ENCODE assay signal across 14 cellular contexts in genomic region chr17:73476890-73477350, GRCh38.
DNase-seq lines count a peak whose midpoint lies in the region; ATAC-seq and TF ChIP-seq lines count a peak whose summit lies in the region.
"Had no signal": no experiment of that assay in that cellular context is flagged by ENCODE, and none has a peak within 500 bp of the region (broad histone marks: within the 10 kb centered on the region; RNA-seq: fewer than 3 reads in every experiment).

No MANE protein-coding gene starts in this region.

- H3K27ac Mint-ChIP-seq in activated CD4-positive, alpha-beta memory T cell treated with anti-CD3 and anti-CD28 coated beads for 36 hours: no peak overlapping the region
- no peak overlapping the region for H3K27ac Mint-ChIP-seq in activated CD4-positive, alpha-beta memory T cell treated with anti-CD3 and anti-CD28 coated beads, Interleukin-2, amount 10 ng/mL, durations not matched to agents 7 days and 5 days
- H3K27ac Mint-ChIP-seq in naive thymus-derived CD4-positive, alpha-beta T cell: no peak overlapping the region
- H3K27ac Mint-ChIP-seq: activated CD4-positive, alpha-beta T cell treated with anti-CD3 and anti-CD28 coated beads, Interleukin-2, amount 10 ng/mL, durations not matched to agents 24 days and 14 days; activated naive CD8-positive, alpha-beta T cell treated with anti-CD3 and anti-CD28 coated beads for 36 hours had no signal

- intact Hi-C loops in dorsolateral prefrontal cortex (cut with DNase I): no loop called here
- intact Hi-C loops in activated CD4-positive, alpha-beta memory T cell treated with anti-CD3 and anti-CD28 coated beads for 36 hours (cut with micrococcal nuclease): no loop called here
- intact Hi-C loops in naive thymus-derived CD4-positive, alpha-beta T cell (cut with micrococcal nuclease): no loop called here

- CTCF ChIA-PET in activated CD4-positive, alpha-beta memory T cell treated with anti-CD3 and anti-CD28 coated beads for 36 hours (lab: Charles Lee): no interaction called here
- CTCF ChIA-PET in activated CD4-positive, alpha-beta memory T cell treated with anti-CD3 and anti-CD28 coated beads, Interleukin-2, amount 10 ng/mL, durations not matched to agents 7 days and 5 days (lab: Charles Lee): no interaction called here
- CTCF ChIA-PET in naive thymus-derived CD4-positive, alpha-beta T cell (lab: Charles Lee): no interaction called here

- no peak for TF ChIP-seq CTCF in dorsolateral prefrontal cortex (IDR thresholded peaks at IDR 0.05 in 54 of 56, conservative IDR thresholded peaks at IDR 0.05 in 2 of 56; ENCODE audit: low read depth in 1 of 56, partially characterized antibody in 56 of 56)

- peak overlapping the region in 42 of 59 donors; percentile 3 to 54 (median 27) for H3K4me3 ChIP-seq in dorsolateral prefrontal cortex
- H3K4me3 ChIP-seq in naive thymus-derived CD4-positive, alpha-beta T cell (ENCODE audit: low read length): no peak overlapping the region
- H3K4me3 ChIP-seq: tibial nerve had no signal

- POLR2A ChIA-PET in activated CD4-positive, alpha-beta memory T cell treated with anti-CD3 and anti-CD28 coated beads for 36 hours (lab: Charles Lee): no interaction called here
- POLR2A ChIA-PET in activated CD4-positive, alpha-beta memory T cell treated with anti-CD3 and anti-CD28 coated beads, Interleukin-2, amount 10 ng/mL, durations not matched to agents 7 days and 5 days (lab: Charles Lee): no interaction called here
- POLR2A ChIA-PET in naive thymus-derived CD4-positive, alpha-beta T cell (lab: Charles Lee): no interaction called here

- no peaks in the 10 kb centered on the region for H3K36me3 ChIP-seq in naive thymus-derived CD4-positive, alpha-beta T cell (ENCODE audit: control insufficient read depth in 2 of 3, insufficient read depth in 3 of 3, low read length in 3 of 3)
- H3K36me3 ChIP-seq: tibial nerve had no signal

- H3K27ac ChIP-seq in dorsolateral prefrontal cortex: no peak overlapping the region
- no peak overlapping the region for H3K27ac ChIP-seq in naive thymus-derived CD4-positive, alpha-beta T cell (ENCODE audit: low read depth, low read length)
- H3K27ac ChIP-seq: tibial nerve had no signal

- ATAC-seq in activated CD4-positive, CD25-positive, alpha-beta regulatory T cell treated with anti-CD3 and anti-CD28 coated beads, Interleukin-2, amount 50 U/mL, for 24 hours: no peak
- ATAC-seq in naive thymus-derived CD4-positive, alpha-beta T cell: no peak

- H3K9me3 ChIP-seq in naive thymus-derived CD4-positive, alpha-beta T cell (ENCODE audit: control insufficient read depth in 2 of 3, low read length in 3 of 3): no peaks in the 10 kb centered on the region
- H3K9me3 ChIP-seq: tibial nerve had no signal

- H3K9me3 Mint-ChIP-seq in activated CD4-positive, alpha-beta memory T cell treated with anti-CD3 and anti-CD28 coated beads for 36 hours: no peaks in the 10 kb centered on the region
- no peaks in the 10 kb centered on the region for H3K9me3 Mint-ChIP-seq in activated CD4-positive, alpha-beta memory T cell treated with anti-CD3 and anti-CD28 coated beads, Interleukin-2, amount 10 ng/mL, durations not matched to agents 7 days and 5 days
- peaks cover 0 to 4% (median 0%) of the 10 kb centered on the region in 11 donors for H3K9me3 Mint-ChIP-seq in naive thymus-derived CD4-positive, alpha-beta T cell
- H3K9me3 Mint-ChIP-seq: activated CD4-positive, alpha-beta T cell treated with anti-CD3 and anti-CD28 coated beads, Interleukin-2, amount 10 ng/mL, durations not matched to agents 24 days and 14 days had no signal

- H3K4me1 ChIP-seq in naive thymus-derived CD4-positive, alpha-beta T cell (ENCODE audit: control insufficient read depth in 2 of 2, insufficient read depth in 2 of 2, low read length in 2 of 2): no peaks in the 10 kb centered on the region

- H3K27me3 Mint-ChIP-seq in activated CD4-positive, alpha-beta memory T cell treated with anti-CD3 and anti-CD28 coated beads for 36 hours: peaks cover 7% of the 10 kb centered on the region
- peaks cover 5% of the 10 kb centered on the region for H3K27me3 Mint-ChIP-seq in activated CD4-positive, alpha-beta memory T cell treated with anti-CD3 and anti-CD28 coated beads, Interleukin-2, amount 10 ng/mL, durations not matched to agents 7 days and 5 days
- H3K27me3 Mint-ChIP-seq in naive thymus-derived CD4-positive, alpha-beta T cell: peaks cover 0 to 10% (median 3%) of the 10 kb centered on the region in 5 donors
- H3K27me3 Mint-ChIP-seq: activated naive CD8-positive, alpha-beta T cell treated with anti-CD3 and anti-CD28 coated beads for 36 hours had no signal

- DNase-seq in ELF-1 (ENCODE audit: low read depth, low spot score) (peak; percentile 29), NCI-H187 treated with DMSO at 0.1 percent for 48 hours (lab: John Stamatoyannopoulos, UW) (peak; percentile 55), dorsolateral prefrontal cortex (peak in 5 of 10 donors; percentile 37 to 55 (median 40)), occipital lobe (lab: John Stamatoyannopoulos, UW) (peak; percentile 47)
- DNase-seq in activated CD4-positive, alpha-beta memory T cell treated with anti-CD3 and anti-CD28 coated beads for 36 hours: no peak
- no peak for DNase-seq in activated CD4-positive, alpha-beta memory T cell treated with anti-CD3 and anti-CD28 coated beads, Interleukin-2, amount 10 ng/mL, durations not matched to agents 7 days and 5 days
- no peak for DNase-seq in naive thymus-derived CD4-positive, alpha-beta T cell
- DNase-seq: activated CD4-positive, alpha-beta T cell treated with anti-CD3 and anti-CD28 coated beads, Interleukin-2, amount 10 ng/mL, durations not matched to agents 24 days and 14 days; activated naive CD8-positive, alpha-beta T cell treated with anti-CD3 and anti-CD28 coated beads for 36 hours; DMS53; effector memory CD4-positive, alpha-beta T cell; T1000 had no signal

- H3K4me1 Mint-ChIP-seq in activated CD4-positive, alpha-beta memory T cell treated with anti-CD3 and anti-CD28 coated beads for 36 hours (ENCODE audit: low read depth): no peaks in the 10 kb centered on the region
- no peaks in the 10 kb centered on the region for H3K4me1 Mint-ChIP-seq in activated CD4-positive, alpha-beta memory T cell treated with anti-CD3 and anti-CD28 coated beads, Interleukin-2, amount 10 ng/mL, durations not matched to agents 7 days and 5 days
- peaks cover 0 to 30% (median 5%) of the 10 kb centered on the region in 7 donors for H3K4me1 Mint-ChIP-seq in naive thymus-derived CD4-positive, alpha-beta T cell
- H3K4me1 Mint-ChIP-seq: activated CD4-positive, alpha-beta T cell treated with anti-CD3 and anti-CD28 coated beads, Interleukin-2, amount 10 ng/mL, durations not matched to agents 24 days and 14 days had no signal

- H3K27me3 ChIP-seq in dorsolateral prefrontal cortex: peaks cover 0 to 16% (median 0%) of the 10 kb centered on the region in 45 donors
- H3K27me3 ChIP-seq in naive thymus-derived CD4-positive, alpha-beta T cell (ENCODE audit: control insufficient read depth in 2 of 2, insufficient read depth in 2 of 2, low read length in 2 of 2): no peaks in the 10 kb centered on the region
- H3K27me3 ChIP-seq: tibial nerve had no signal

- no peaks in the 10 kb centered on the region for H3K36me3 Mint-ChIP-seq in activated CD4-positive, alpha-beta memory T cell treated with anti-CD3 and anti-CD28 coated beads for 36 hours
- H3K36me3 Mint-ChIP-seq in activated CD4-positive, alpha-beta memory T cell treated with anti-CD3 and anti-CD28 coated beads, Interleukin-2, amount 10 ng/mL, durations not matched to agents 7 days and 5 days (ENCODE audit: low read depth): no peaks in the 10 kb centered on the region
- H3K36me3 Mint-ChIP-seq in naive thymus-derived CD4-positive, alpha-beta T cell: peaks cover 0 to 25% (median 5%) of the 10 kb centered on the region in 5 donors
- H3K36me3 Mint-ChIP-seq: activated naive CD8-positive, alpha-beta T cell treated with anti-CD3 and anti-CD28 coated beads for 36 hours had no signal

- no peak overlapping the region for H3K4me3 Mint-ChIP-seq in activated CD4-positive, alpha-beta memory T cell treated with anti-CD3 and anti-CD28 coated beads for 36 hours
- no peak overlapping the region for H3K4me3 Mint-ChIP-seq in activated CD4-positive, alpha-beta memory T cell treated with anti-CD3 and anti-CD28 coated beads, Interleukin-2, amount 10 ng/mL, durations not matched to agents 7 days and 5 days
- H3K4me3 Mint-ChIP-seq in naive thymus-derived CD4-positive, alpha-beta T cell: no peak overlapping the region
- H3K4me3 Mint-ChIP-seq: activated CD4-positive, alpha-beta T cell treated with anti-CD3 and anti-CD28 coated beads, Interleukin-2, amount 10 ng/mL, durations not matched to agents 24 days and 14 days; activated naive CD8-positive, alpha-beta T cell treated with anti-CD3 and anti-CD28 coated beads for 36 hours had no signal

Comparison
In these comparisons a context has a peak if more than half of its experiments do, and no peak if none do; other contexts are left out.
1. DNase-seq: peak in ELF-1 (single experiment), NCI-H187 treated with DMSO at 0.1 percent for 48 hours (single experiment) and occipital lobe (single experiment); none in activated CD4-positive, alpha-beta memory T cell treated with anti-CD3 and anti-CD28 coated beads for 36 hours (single experiment), activated CD4-positive, alpha-beta memory T cell treated with anti-CD3 and anti-CD28 coated beads, Interleukin-2, amount 10 ng/mL, durations not matched to agents 7 days and 5 days (single experiment) and naive thymus-derived CD4-positive, alpha-beta T cell (0 of 9).